In genomic region chr6:167462913-167463312, GRCh38 we compare ENCODE assay signal across 1 cellular context.
TF ChIP-seq lines count a peak whose summit lies in the region.

No MANE protein-coding gene starts in this region.

TF ChIP-seq in H1, 55 proteins besides CTCF, POLR2A, EP300 and RAD21 (continued from another document):
- no peak for TF ChIP-seq MAX (IDR thresholded peaks at IDR 0.05)
